ENCODE assay signal across 8 cellular contexts in the genomic region with DNA sequence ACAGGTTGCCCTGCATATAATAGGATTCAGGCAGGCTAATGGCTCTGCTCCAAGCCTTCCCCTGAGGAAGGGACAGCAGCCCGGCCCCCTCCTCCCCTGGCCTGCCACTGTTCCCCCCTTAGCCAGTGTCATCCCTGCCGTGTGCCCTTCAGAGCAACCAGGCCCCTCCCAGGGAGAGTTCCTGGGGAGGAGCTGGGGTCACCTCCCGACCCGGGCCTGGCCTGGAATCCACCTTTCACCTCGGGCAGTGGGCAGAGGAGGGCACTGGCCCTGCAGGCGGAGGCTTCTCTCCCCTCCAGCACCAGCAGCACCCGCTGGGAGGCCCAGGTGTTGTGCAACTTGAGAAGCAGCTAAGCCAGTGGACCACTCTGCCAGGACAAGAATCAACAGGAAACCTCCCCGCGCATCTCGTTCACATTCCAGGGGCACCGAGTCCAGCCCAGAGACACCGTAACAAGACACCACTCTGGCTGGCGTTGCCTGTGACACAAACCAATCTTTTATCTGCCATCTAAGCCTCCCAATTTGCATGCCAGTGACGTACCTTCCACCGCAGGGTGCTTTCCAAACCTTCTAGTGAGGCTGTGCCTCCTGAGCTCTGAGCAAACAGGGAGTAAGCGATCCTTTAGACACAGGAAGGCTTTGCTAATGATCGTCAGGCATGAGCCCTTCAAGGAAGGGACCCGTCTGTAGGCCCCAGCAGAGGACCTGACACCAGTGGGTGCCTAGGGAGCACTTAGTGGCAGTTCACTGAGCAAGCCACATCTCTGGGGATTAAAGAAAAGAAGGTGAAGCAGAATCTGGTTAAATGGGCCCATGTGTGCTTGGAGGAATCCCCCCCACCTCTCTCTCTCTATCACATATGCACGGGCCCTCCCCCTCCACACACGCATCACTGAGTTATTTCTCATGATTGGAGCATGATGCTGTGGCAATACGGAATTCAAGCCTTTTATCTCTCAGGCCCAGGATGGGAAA.
DNase-seq lines count a peak whose midpoint lies in the region; ATAC-seq and TF ChIP-seq lines count a peak whose summit lies in the region.

No MANE protein-coding gene starts in this region.

- H4K20me1 ChIP-seq in GM23248 (ENCODE audit: insufficient read depth) = no peaks in the 10 kb centered on the region

- H3K79me2 ChIP-seq in GM23248 (ENCODE audit: insufficient read depth) = no peaks in the 10 kb centered on the region

- peaks cover 19% of the 10 kb centered on the region for H3K4me1 ChIP-seq in GM23248 (ENCODE audit: insufficient read depth)

- peak overlapping the region; percentile 52 for H3K4me2 ChIP-seq in GM23248 (ENCODE audit: unreplicated experiment)

- H3K4me3 ChIP-seq in GM06990 (replicated peaks; ENCODE audit: low read depth, low read length) (no peak overlapping the region), GM23248 (no peak overlapping the region), LNCaP clone FGC (ENCODE audit: low read depth, low read length) (no peak overlapping the region)

- no peaks in the 10 kb centered on the region for H3K9me2 ChIP-seq in GM23248 (ENCODE audit: insufficient read depth)

- H3K9ac ChIP-seq in GM23248 = peak overlapping the region; percentile 64

- peak; percentile 79 for ATAC-seq in omental fat pad (ENCODE audit: low FRiP score)

- DNase-seq in GM06990 (ENCODE audit: extremely low read depth, insufficient read length) = peak; percentile 81
- DNase-seq in GM23248 = peak; percentile 92
- peak; percentile 73 for DNase-seq in LNCaP clone FGC (ENCODE audit: low read depth)
- DNase-seq in T follicular helper cell (ENCODE audit: low read depth) = peak; percentile 31
- peak; percentile 20 for DNase-seq in effector CD4-positive, alpha-beta T cell
- peak; percentile 37 for DNase-seq in omental fat pad (ENCODE audit: low spot score)
- DNase-seq in NCI-H1694 treated with DMSO at 0.1 percent for 48 hours (lab: John Stamatoyannopoulos, UW) = no peak
- DNase-seq in middle frontal gyrus (ENCODE audit: extremely low spot score, low spot score) = no peak

- no peak overlapping the region for H2AFZ ChIP-seq in GM23248

- H3K27me3 ChIP-seq in GM06990 (replicated peaks; ENCODE audit: control insufficient read depth, insufficient read depth, low read length) (0 out of 2 replicates have a peak, but pooled peaks cover 1% of the 10 kb centered on the region), GM23248 (replicated peaks; ENCODE audit: insufficient read depth) (no peaks in the 10 kb centered on the region)

- H3F3A ChIP-seq in GM23248 (ENCODE audit: insufficient read depth) = peaks cover 6% of the 10 kb centered on the region; the same call in 1 of the 2 replicates

- TF ChIP-seq CTCF in GM06990 (IDR thresholded peaks at IDR 0.05; ENCODE audit: insufficient read depth, low read length, poor library complexity, severe bottlenecking) (no peak), LNCaP clone FGC (IDR thresholded peaks at IDR 0.05; ENCODE audit: control insufficient read depth, extremely low read depth, insufficient read depth) (no peak), omental fat pad (IDR thresholded peaks at IDR 0.05) (no peak)

- WGBS in GM23248 (ENCODE audit: low coverage in 1 of 2, low lambda C conversion rate in 2 of 2, missing lambda C conversion rate in 2 of 2), 2 experiments = 46 to 49% methylated on average over 19 to 21 of the region's 21 CpGs

- H3K27ac ChIP-seq in GM23248 = peak overlapping the region; percentile 83

- no peaks in the 10 kb centered on the region for H3K9me3 ChIP-seq in GM23248 (ENCODE audit: low read depth)

- H3K36me3 ChIP-seq in GM06990 (ENCODE audit: control insufficient read depth, insufficient read depth, low read length) (no peaks in the 10 kb centered on the region), GM23248 (ENCODE audit: low read depth) (no peaks in the 10 kb centered on the region)

- in situ Hi-C loops in GM23248 (cut with MboI) = no loop called here

Comparison
In these comparisons a context has a peak if more than half of its experiments do, and no peak if none do; other contexts are left out.
1. DNase-seq: peak in GM06990 (single experiment), GM23248 (single experiment), LNCaP clone FGC (single experiment), T follicular helper cell (single experiment), effector CD4-positive, alpha-beta T cell (single experiment) and omental fat pad (single experiment); none in NCI-H1694 treated with DMSO at 0.1 percent for 48 hours (single experiment) and middle frontal gyrus (single experiment).